Comparison of ENCODE assay signal across 15 cellular contexts in genomic region chr14:67680941-67681340, GRCh38. TPM values are rescaled to one million over a fixed set of nuclear protein-coding genes. Genes with fewer than 3 reads are reported as not detected.
DNase-seq lines count a peak whose midpoint lies in the region; ATAC-seq, FAIRE-seq and TF ChIP-seq lines count a peak whose summit lies in the region.
"Had no signal": no experiment of that assay in that cellular context is flagged by ENCODE, and none has a peak within 500 bp of the region (broad histone marks: within the 10 kb centered on the region; RNA-seq: fewer than 3 reads in every experiment).

No MANE protein-coding gene starts in this region.

- no peak overlapping the region for H3K4me2 ChIP-seq in GM12878 (ENCODE audit: control insufficient read depth, insufficient read depth)
- H3K4me2 ChIP-seq in smooth muscle cell: no peak overlapping the region

- no peak overlapping the region for H3K4me3 ChIP-seq in GM12878
- H3K4me3 ChIP-seq in smooth muscle cell: no peak overlapping the region
- no peak overlapping the region for H3K4me3 ChIP-seq in pancreas

- CTCF ChIA-PET in activated naive CD4-positive, alpha-beta T cell treated with anti-CD3 and anti-CD28 coated beads for 36 hours (lab: Charles Lee): interaction anchor here (0.6 to 0.9 kb wide), 2 partner anchors 24 to 62 kb away, joined by 3 read pairs; no protein-coding TSS in a partner anchor
- CTCF ChIA-PET in activated naive CD4-positive, alpha-beta T cell treated with anti-CD3 and anti-CD28 coated beads, Interleukin-2, amount 10 ng/mL, durations not matched to agents 7 days and 5 days (lab: Charles Lee): no interaction called here
- CTCF ChIA-PET in GM12878 (lab: Yijun Ruan, JAX): interaction anchor here (0.6 to 2.4 kb wide), 9 partner anchors 10 to 97 kb away, joined by 3 to 8 read pairs (median 4); partner anchors contain the start of gene RDH11

- H3K4me1 ChIP-seq in GM12878 (ENCODE audit: control insufficient read depth, insufficient read depth, low read length): peaks cover 22% of the 10 kb centered on the region
- no peaks in the 10 kb centered on the region for H3K4me1 ChIP-seq in smooth muscle cell (ENCODE audit: low read depth)
- no peaks in the 10 kb centered on the region for H3K4me1 ChIP-seq in pancreas

- H3K36me3 Mint-ChIP-seq in activated naive CD4-positive, alpha-beta T cell treated with anti-CD3 and anti-CD28 coated beads for 36 hours (ENCODE audit: low read depth): peaks cover 36% of the 10 kb centered on the region
- peaks cover 57% of the 10 kb centered on the region for H3K36me3 Mint-ChIP-seq in activated naive CD4-positive, alpha-beta T cell treated with anti-CD3 and anti-CD28 coated beads, Interleukin-2, amount 10 ng/mL, durations not matched to agents 7 days and 5 days

- POLR2A ChIA-PET in GM12878 (lab: Charles Lee): interaction anchor here (0.5 to 6.8 kb wide), 4 partner anchors 8 to 31 kb away, joined by 3 to 62 read pairs (median 5); partner anchors contain the start of gene RDH11

- H3K27ac ChIP-seq in GM12878 (ENCODE audit: control insufficient read depth, insufficient read depth) (peak overlapping the region; percentile 37), smooth muscle cell (ENCODE audit: low read depth) (peak overlapping the region; percentile 73), pancreas (no peak overlapping the region)

- H3K36me3 ChIP-seq in GM12878 (ENCODE audit: control insufficient read depth in 2 of 2, insufficient read depth in 2 of 2, low read length in 1 of 2) (peaks cover 5 to 35% of the 10 kb centered on the region in 2 experiments; a peak in 3 of 4 replicates), smooth muscle cell (ENCODE audit: low read depth) (peaks cover 13% of the 10 kb centered on the region), pancreas (no peaks in the 10 kb centered on the region)

- H3K27me3 ChIP-seq in GM12878 (replicated peaks in 1 of 2; ENCODE audit: control insufficient read depth in 2 of 2, insufficient read depth in 2 of 2, low read length in 1 of 2) (no peaks in the 10 kb centered on the region), smooth muscle cell (ENCODE audit: low read depth) (no peaks in the 10 kb centered on the region), pancreas (no peaks in the 10 kb centered on the region)

- DNase-seq in activated naive CD4-positive, alpha-beta T cell treated with anti-CD3 and anti-CD28 coated beads for 36 hours: no peak
- no peak for DNase-seq in activated naive CD4-positive, alpha-beta T cell treated with anti-CD3 and anti-CD28 coated beads, Interleukin-2, amount 10 ng/mL, durations not matched to agents 7 days and 5 days
- DNase-seq in NOMO-1 treated with dmso at 0.1 percent for 144 hours (lab: John Stamatoyannopoulos, UW; ENCODE audit: unreplicated experiment) (peak; percentile 33), GM12878 (ENCODE audit: low read depth, low spot score) (no peak), smooth muscle cell (lab: John Stamatoyannopoulos, UW; ENCODE audit: unreplicated experiment) (no peak), COLO829 (ENCODE audit: low spot score) (no peak), pancreas (no peak)
- DNase-seq: activated T-cell treated with anti-CD3 and anti-CD28 coated beads, Interleukin-2, amount 50 U/mL, for 1 hour; DMS79 treated with DMSO at 0.1 percent for 48 hours; posterior cingulate gyrus; Right ventricle myocardium superior had no signal

- 84% methylated on average over 2 of the region's 2 CpGs for WGBS in GM12878 (ENCODE audit: insufficient coverage, insufficient replicate concordance, low lambda C conversion rate, missing lambda C conversion rate)
- WGBS in smooth muscle cell (ENCODE audit: low lambda C conversion rate): 98% methylated on average over 2 of the region's 2 CpGs
- WGBS in pancreas, 2 donors: 84 to 87% methylated on average over 2 of the region's 2 CpGs

- ATAC-seq in GM12878: peak; percentile 73
- no peak for ATAC-seq in GM21717 (IDR thresholded peaks at IDR 0.05; ENCODE audit: unreplicated experiment)
- no peak for ATAC-seq in pancreas
- ATAC-seq: WTC11 had no signal

- in situ Hi-C loops in GM12878 (cut with MboI): no loop called here

- H3K4me3 Mint-ChIP-seq in activated naive CD4-positive, alpha-beta T cell treated with anti-CD3 and anti-CD28 coated beads for 36 hours: no peak overlapping the region
- no peak overlapping the region for H3K4me3 Mint-ChIP-seq in activated naive CD4-positive, alpha-beta T cell treated with anti-CD3 and anti-CD28 coated beads, Interleukin-2, amount 10 ng/mL, durations not matched to agents 7 days and 5 days
- H3K4me3 Mint-ChIP-seq: WTC11 had no signal

- no peak for TF ChIP-seq EP300 in GM12878 (IDR thresholded peaks at IDR 0.05; ENCODE audit: borderline replicate concordance in 1 of 2, control insufficient read depth in 1 of 2, low read depth in 2 of 2, low read length in 2 of 2)

- H3K27ac Mint-ChIP-seq in activated naive CD4-positive, alpha-beta T cell treated with anti-CD3 and anti-CD28 coated beads for 36 hours: peak overlapping the region; percentile 13
- H3K27ac Mint-ChIP-seq in activated naive CD4-positive, alpha-beta T cell treated with anti-CD3 and anti-CD28 coated beads, Interleukin-2, amount 10 ng/mL, durations not matched to agents 7 days and 5 days: no peak overlapping the region
- H3K27ac Mint-ChIP-seq: WTC11 had no signal

- no peaks in the 10 kb centered on the region for H3K9me3 Mint-ChIP-seq in activated naive CD4-positive, alpha-beta T cell treated with anti-CD3 and anti-CD28 coated beads for 36 hours
- no peaks in the 10 kb centered on the region for H3K9me3 Mint-ChIP-seq in activated naive CD4-positive, alpha-beta T cell treated with anti-CD3 and anti-CD28 coated beads, Interleukin-2, amount 10 ng/mL, durations not matched to agents 7 days and 5 days
- H3K9me3 Mint-ChIP-seq: WTC11 had no signal

- H2AFZ ChIP-seq in GM12878 (ENCODE audit: control insufficient read depth, low read depth, low read length) (no peak overlapping the region), smooth muscle cell (ENCODE audit: low read depth) (no peak overlapping the region)

- no TSS peak for BruUV-seq in GM12878 (replicated peaks; lab: Mats Ljungman, UMichigan)

- RAD21 ChIA-PET in GM12878 (lab: Charles Lee; ENCODE audit: unreplicated experiment): interaction anchor here (1.5 to 2.2 kb wide), 4 partner anchors 13 to 62 kb away, joined by 3 to 14 read pairs (median 7); no protein-coding TSS in a partner anchor

- peaks cover 40% of the 10 kb centered on the region for H3F3A ChIP-seq in smooth muscle cell (ENCODE audit: low read depth)

- no peak for TF ChIP-seq CTCF in GM12878 (IDR thresholded peaks at IDR 0.05 in 2 of 3, conservative IDR thresholded peaks at IDR 0.05 in 1 of 3; ENCODE audit: control insufficient read depth in 2 of 3, extremely low read depth in 1 of 3, insufficient read depth in 1 of 3, low read depth in 3 of 3, low read length in 3 of 3)
- no peak for TF ChIP-seq CTCF in smooth muscle cell (IDR thresholded peaks at IDR 0.05; ENCODE audit: borderline replicate concordance, insufficient read depth, poor library complexity, severe bottlenecking)
- TF ChIP-seq CTCF in pancreas (IDR thresholded peaks at IDR 0.05): no peak

- SMC1A ChIA-PET in GM12878 (lab: Charles Lee; ENCODE audit: uncharacterized antibody, unreplicated experiment): interaction anchor here (1.2 to 7.6 kb wide), 7 partner anchors 10 to 62 kb away, joined by 4 to 41 read pairs (median 7); partner anchors contain the start of gene RDH11

- TF ChIP-seq POLR2A in GM12878 (IDR thresholded peaks at IDR 0.05; ENCODE audit: low read depth, low read length): no peak

- no peak for TF ChIP-seq RAD21 in GM12878 (IDR thresholded peaks at IDR 0.05; ENCODE audit: insufficient read depth, low read depth, low read length)

- H3K9ac ChIP-seq in GM12878 (ENCODE audit: control insufficient read depth, insufficient read depth, low read length) (no peak overlapping the region), smooth muscle cell (ENCODE audit: low read depth) (no peak overlapping the region)

- FAIRE-seq in GM12878 (lab: Jason Lieb, UNC) (peak; percentile 18), pancreas (lab: Jason Lieb, UNC) (no peak)

- H3K79me2 ChIP-seq in GM12878 (ENCODE audit: control insufficient read depth, insufficient read depth, low read length): no peaks in the 10 kb centered on the region; the same call in none of the 2 replicates
- peaks cover 50% of the 10 kb centered on the region for H3K79me2 ChIP-seq in smooth muscle cell (ENCODE audit: low read depth)

- no peaks in the 10 kb centered on the region for H3K27me3 Mint-ChIP-seq in activated naive CD4-positive, alpha-beta T cell treated with anti-CD3 and anti-CD28 coated beads for 36 hours (ENCODE audit: low read depth)
- no peaks in the 10 kb centered on the region for H3K27me3 Mint-ChIP-seq in activated naive CD4-positive, alpha-beta T cell treated with anti-CD3 and anti-CD28 coated beads, Interleukin-2, amount 10 ng/mL, durations not matched to agents 7 days and 5 days

- intact Hi-C loops in activated naive CD4-positive, alpha-beta T cell treated with anti-CD3 and anti-CD28 coated beads for 36 hours (cut with micrococcal nuclease): loop anchor here (1.0 kb wide), 1 partner anchor 14 kb away; the partner anchor contains the start of gene RDH11
- intact Hi-C loops in GM12878 (cut with micrococcal nuclease; ENCODE audit: unreplicated experiment): loop anchor here (2.0 kb wide), 1 partner anchor 14 kb away; the partner anchor contains the start of gene RDH11
- intact Hi-C loops in pancreas (cut with DNase I): no loop called here

- H4K20me1 ChIP-seq in GM12878 (ENCODE audit: control insufficient read depth, insufficient read depth) (no peaks in the 10 kb centered on the region), smooth muscle cell (ENCODE audit: low read depth) (peaks cover 77% of the 10 kb centered on the region)

- H3K9me3 ChIP-seq in GM12878 (replicated peaks; ENCODE audit: control insufficient read depth, insufficient read depth, low read length): no peaks in the 10 kb centered on the region; the same call in 2 of the 3 replicates
- no peaks in the 10 kb centered on the region for H3K9me3 ChIP-seq in smooth muscle cell (replicated peaks; ENCODE audit: low read depth)
- H3K9me3 ChIP-seq in pancreas: no peaks in the 10 kb centered on the region

- peaks cover 31% of the 10 kb centered on the region for H3K4me1 Mint-ChIP-seq in activated naive CD4-positive, alpha-beta T cell treated with anti-CD3 and anti-CD28 coated beads for 36 hours (ENCODE audit: low read depth)
- peaks cover 23% of the 10 kb centered on the region for H3K4me1 Mint-ChIP-seq in activated naive CD4-positive, alpha-beta T cell treated with anti-CD3 and anti-CD28 coated beads, Interleukin-2, amount 10 ng/mL, durations not matched to agents 7 days and 5 days

RNA-seq across cellular contexts. Expression of gene VTI1B, which starts 6.5 kb away (rescaled TPM):
- total RNA-seq in activated naive CD4-positive, alpha-beta T cell treated with anti-CD3 and anti-CD28 coated beads for 36 hours: 10 to 100 TPM; 74.2 to 78.3 TPM
- 37.1 and 40.8 TPM in 2 replicates for total RNA-seq in GM12878 (2013; cell fraction: nucleolus; rRNA removed)
- total RNA-seq in GM12878 (2014; rRNA removed): 28.2 and 32.0 TPM in 2 replicates
- 46.7 and 49.8 TPM in 2 replicates for total RNA-seq in GM12878 (2014; rRNA removed; fragmentation: Illumina TruSeq; extraction: Trizol)
- 65.5 and 68.1 TPM in 2 replicates for total RNA-seq in GM12878 (2021)
- 44.8 TPM for polyA plus RNA-seq in GM12878 (2011; ENCODE audit: low read depth)
- 89.6 and 108 TPM in 2 replicates for polyA plus RNA-seq in GM12878 (2011; rRNA removed)
- 31.8 and 39.7 TPM in 2 replicates for polyA plus RNA-seq in GM12878 (2011; cell fraction: cytosol; rRNA removed)
- 22.5 and 33.3 TPM in 2 replicates for polyA plus RNA-seq in GM12878 (2011; cell fraction: nucleus; rRNA removed)
- 52.2 and 56.4 TPM in 2 replicates for polyA plus RNA-seq in GM12878 (2012)
- 51.2 and 55.0 TPM in 2 replicates for polyA plus RNA-seq in GM12878 (2014; fragmentation: Illumina TruSeq; extraction: Trizol)
- 10 to 100 TPM; 15.0 to 43.8 TPM for polyA plus RNA-seq in GM12878 (2014; fragmentation: Nextera tagmentation; extraction: Ambion mirVana)
- polyA plus RNA-seq in GM12878 (2014; rRNA removed): 34.8 and 44.9 TPM in 2 replicates
- 100 to 1,000 TPM in 1 of 2 experiments, 10 to 100 TPM in 1; 93.0 to 117 TPM for polyA plus RNA-seq in GM12878 (2016; fragmentation: Nextera tagmentation; extraction: Ambion mirVana)
- 39.6 and 47.1 TPM in 2 replicates for polyA minus RNA-seq in GM12878 (2011; rRNA and poly(A)+ RNA removed)
- polyA minus RNA-seq in GM12878 (2011; cell fraction: cytosol; rRNA and poly(A)+ RNA removed): 15.6 and 18.0 TPM in 2 replicates
- polyA minus RNA-seq in GM12878 (2011; cell fraction: nucleus; rRNA and poly(A)+ RNA removed): 17.3 and 25.0 TPM in 2 replicates
- total RNA-seq in smooth muscle cell: 32.9 and 33.0 TPM in 2 replicates
- 106 and 113 TPM in 2 replicates for polyA plus RNA-seq in smooth muscle cell
- total RNA-seq in pancreas: 10 to 100 TPM; 48.0 to 73.3 (median 54.5) TPM
- polyA plus RNA-seq in pancreas: 10 to 100 TPM; 40.9 to 46.3 TPM

RNA-seq across cellular contexts. Expression of gene RDH11, which starts 14.6 kb away (rescaled TPM):
- total RNA-seq in activated naive CD4-positive, alpha-beta T cell treated with anti-CD3 and anti-CD28 coated beads for 36 hours: 10 to 100 TPM; 58.5 to 64.3 TPM
- total RNA-seq in GM12878 (2013; cell fraction: nucleolus; rRNA removed): 113 and 121 TPM in 2 replicates
- total RNA-seq in GM12878 (2014; rRNA removed) (69.6 and 84.5 TPM in 2 replicates), GM12878 (2014; rRNA removed; fragmentation: Illumina TruSeq; extraction: Trizol) (81.0 and 85.0 TPM in 2 replicates), GM12878 (2021) (49.7 and 60.2 TPM in 2 replicates), smooth muscle cell (104 and 121 TPM in 2 replicates), pancreas (10 to 100 TPM; 14.0 to 37.0 (median 21.7) TPM)
- polyA plus RNA-seq in GM12878 (2011; ENCODE audit: low read depth): 28.1 TPM
- polyA plus RNA-seq in GM12878 (2011; rRNA removed) (161 and 166 TPM in 2 replicates), GM12878 (2014; fragmentation: Illumina TruSeq; extraction: Trizol) (78.3 and 96.2 TPM in 2 replicates), GM12878 (2014; fragmentation: Nextera tagmentation; extraction: Ambion mirVana) (10 to 100 TPM; 76.2 to 88.7 TPM), GM12878 (2014; rRNA removed) (66.9 and 83.4 TPM in 2 replicates), GM12878 (2016; fragmentation: Nextera tagmentation; extraction: Ambion mirVana) (10 to 100 TPM; 55.6 to 56.1 TPM), smooth muscle cell (106 and 116 TPM in 2 replicates), pancreas (10 to 100 TPM; 18.4 to 40.3 TPM)
- 103 and 106 TPM in 2 replicates for polyA plus RNA-seq in GM12878 (2011; cell fraction: cytosol; rRNA removed)
- polyA plus RNA-seq in GM12878 (2011; cell fraction: nucleus; rRNA removed): 99.0 and 128 TPM in 2 replicates
- polyA plus RNA-seq in GM12878 (2012): 38.7 and 43.7 TPM in 2 replicates
- 133 and 164 TPM in 2 replicates for polyA minus RNA-seq in GM12878 (2011; rRNA and poly(A)+ RNA removed)
- 49.3 and 50.5 TPM in 2 replicates for polyA minus RNA-seq in GM12878 (2011; cell fraction: cytosol; rRNA and poly(A)+ RNA removed)
- polyA minus RNA-seq in GM12878 (2011; cell fraction: nucleus; rRNA and poly(A)+ RNA removed): 43.9 and 56.9 TPM in 2 replicates

RNA-seq across cellular contexts. Expression of gene RDH12, which starts 20.7 kb away (rescaled TPM):
- total RNA-seq in activated naive CD4-positive, alpha-beta T cell treated with anti-CD3 and anti-CD28 coated beads for 36 hours: not detected
- not detected in 2 replicates for total RNA-seq in GM12878 (2013; cell fraction: nucleolus; rRNA removed)
- total RNA-seq in GM12878 (2014; rRNA removed) (not detected in 2 replicates), GM12878 (2014; rRNA removed; fragmentation: Illumina TruSeq; extraction: Trizol) (not detected in 2 replicates), GM12878 (2021) (not detected in 2 replicates), smooth muscle cell (0.09 and 1.9 TPM in 2 replicates), pancreas (1 to 10 TPM; 1.0 to 2.5 (median 1.5) TPM)
- polyA plus RNA-seq in GM12878 (2011; ENCODE audit: low read depth): not detected
- polyA plus RNA-seq in GM12878 (2011; rRNA removed) (not detected in 2 replicates), GM12878 (2014; fragmentation: Illumina TruSeq; extraction: Trizol) (not detected in 2 replicates), GM12878 (2014; fragmentation: Nextera tagmentation; extraction: Ambion mirVana) (not detected), GM12878 (2014; rRNA removed) (not detected in 2 replicates), GM12878 (2016; fragmentation: Nextera tagmentation; extraction: Ambion mirVana) (not detected), smooth muscle cell (0.30 TPM in 1 of 2 replicates, not detected in the other), pancreas (1 to 10 TPM; 1.2 to 2.0 TPM)
- polyA plus RNA-seq in GM12878 (2011; cell fraction: cytosol; rRNA removed): not detected in 2 replicates
- not detected in 2 replicates for polyA plus RNA-seq in GM12878 (2011; cell fraction: nucleus; rRNA removed)
- 0.07 and 0.50 TPM in 2 replicates for polyA plus RNA-seq in GM12878 (2012)
- not detected in 2 replicates for polyA minus RNA-seq in GM12878 (2011; rRNA and poly(A)+ RNA removed)
- polyA minus RNA-seq in GM12878 (2011; cell fraction: cytosol; rRNA and poly(A)+ RNA removed): not detected in 2 replicates
- polyA minus RNA-seq in GM12878 (2011; cell fraction: nucleus; rRNA and poly(A)+ RNA removed): not detected in 2 replicates
- total RNA-seq: mononuclear cell, NCI-H460, Right ventricle myocardium superior had no signal

Comparison
In these comparisons a context has a peak if more than half of its experiments do, and no peak if none do; other contexts are left out.
1. H3K27ac ChIP-seq: peak in GM12878 (single experiment) and smooth muscle cell (single experiment); none in pancreas (0 of 4).
2. intact Hi-C loops: an anchor here in activated naive CD4-positive, alpha-beta T cell treated with anti-CD3 and anti-CD28 coated beads for 36 hours (1.0 kb wide) and GM12878 (2.0 kb wide); none called in pancreas.